ENCODE assay signal across 10 cellular contexts in genomic region chr6:2768125-2768524, GRCh38. TPM values are rescaled to one million over a fixed set of nuclear protein-coding genes. Genes with fewer than 3 reads are reported as not detected.
A peak's percentile ranks its signal among the peaks of the same experiment; 100 is the strongest.
DNase-seq lines count a peak whose midpoint lies in the region; ATAC-seq and TF ChIP-seq lines count a peak whose summit lies in the region.
"Had no signal": no experiment of that assay in that cellular context is flagged by ENCODE, and none has a peak within 500 bp of the region (broad histone marks: within the 10 kb centered on the region; RNA-seq: fewer than 3 reads in every experiment).

No MANE protein-coding gene starts in this region.

- ATAC-seq in HG02759 (IDR thresholded peaks at IDR 0.05; ENCODE audit: unreplicated experiment) (no peak), GM21390 (IDR thresholded peaks at IDR 0.05; ENCODE audit: unreplicated experiment) (no peak)

- no peak for TF ChIP-seq CTCF in coronary artery (IDR thresholded peaks at IDR 0.05)

- peak overlapping the region; percentile 94 to 97 for H3K27ac ChIP-seq in coronary artery

- peak overlapping the region; percentile 44 for H3K9ac ChIP-seq in NT2/D1 (ENCODE audit: insufficient read length, low read depth)

- intact Hi-C loops in posterior vena cava (cut with DNase I) = no loop called here

- DNase-seq in ELR (ENCODE audit: low read depth) (peak; percentile 11), NT2/D1 (ENCODE audit: low read depth, low spot score) (no peak), coronary artery (ENCODE audit: low spot score) (no peak), posterior vena cava (ENCODE audit: low spot score) (no peak), iPS-NIHi7 (ENCODE audit: extremely low spot score) (no peak)
- DNase-seq: activated CD8-positive, alpha-beta memory T cell treated with anti-CD3 and anti-CD28 coated beads, Interleukin-2, amount 50 U/mL, for 4 hours; NCI-H1436 had no signal

- H3K36me3 ChIP-seq in NT2/D1 (ENCODE audit: insufficient read depth, insufficient read length, low read length) = peaks cover 40% of the 10 kb centered on the region
- peaks cover 24% of the 10 kb centered on the region for H3K36me3 ChIP-seq in neuron (ENCODE audit: insufficient read depth, low read length)

- H3K4me3 ChIP-seq in NT2/D1 (ENCODE audit: insufficient read length, low read depth) (no peak overlapping the region), coronary artery (peak overlapping the region; percentile 91), neuron (ENCODE audit: low read length) (peak overlapping the region; percentile 69)

- H2AFZ ChIP-seq in neuron (ENCODE audit: low read depth, low read length) = no peak overlapping the region

- H3K9me3 ChIP-seq in NT2/D1 (ENCODE audit: insufficient read depth, low read length) (no peaks in the 10 kb centered on the region), neuron (ENCODE audit: low read length) (peaks cover 3% of the 10 kb centered on the region)

- H3K4me1 ChIP-seq in NT2/D1 (ENCODE audit: insufficient read depth, insufficient read length) (peaks cover 2% of the 10 kb centered on the region), neuron (ENCODE audit: insufficient read depth, low read length) (peaks cover 18% of the 10 kb centered on the region)

- H3K27me3 ChIP-seq in NT2/D1 (ENCODE audit: insufficient read depth, insufficient read length) = no peaks in the 10 kb centered on the region
- H3K27me3 ChIP-seq in neuron (ENCODE audit: insufficient read depth, low read length) = no peaks in the 10 kb centered on the region

RNA-seq across cellular contexts. Expression of gene WRNIP1, which starts 2.9 kb away (rescaled TPM):
- total RNA-seq in posterior vena cava = 10 to 100 TPM; 21.7 to 26.1 TPM

RNA-seq across cellular contexts. Expression of gene MYLK4, which starts 17.4 kb away (rescaled TPM):
- under 1 TPM; 0.67 to 0.74 TPM for total RNA-seq in posterior vena cava
